Comparison of ENCODE assay signal across 10 cellular contexts in genomic region chr19:46924874-46925547, GRCh38.
DNase-seq lines count a peak whose midpoint lies in the region; ATAC-seq, FAIRE-seq and TF ChIP-seq lines count a peak whose summit lies in the region.
"Had no signal": no experiment of that assay in that cellular context is flagged by ENCODE, and none has a peak within 500 bp of the region (broad histone marks: within the 10 kb centered on the region; RNA-seq: fewer than 3 reads in every experiment).

No MANE protein-coding gene starts in this region.

- peaks cover 87% of the 10 kb centered on the region for H3K79me2 ChIP-seq in astrocyte (ENCODE audit: insufficient read depth, low read length)

- H3K4me3 Mint-ChIP-seq in astrocyte (ENCODE audit: unreplicated experiment): peak overlapping the region; percentile 36

- no peak for FAIRE-seq in astrocyte (lab: Jason Lieb, UNC)
- FAIRE-seq: G401.6 had no signal

- TF ChIP-seq CTCF in astrocyte (IDR thresholded peaks at IDR 0.05; ENCODE audit: insufficient read depth, low read depth, low read length) (no peak), upper lobe of right lung (IDR thresholded peaks at IDR 0.05) (no peak)

- intact Hi-C loops in upper lobe of right lung (cut with DNase I): no loop called here

- H3K4me3 ChIP-seq in astrocyte (ENCODE audit: insufficient read depth, low read depth, low read length): no peak overlapping the region
- H3K4me3 ChIP-seq in upper lobe of right lung: no peak overlapping the region

- H3K4me1 ChIP-seq in astrocyte (ENCODE audit: insufficient read depth, low read length): peaks cover 29% of the 10 kb centered on the region
- peaks cover 34% of the 10 kb centered on the region for H3K4me1 ChIP-seq in upper lobe of right lung

- H3K27ac ChIP-seq in astrocyte (ENCODE audit: low read depth, low read length): peak overlapping the region; percentile 22
- no peak overlapping the region for H3K27ac ChIP-seq in upper lobe of right lung

- no peaks in the 10 kb centered on the region for H3K9me3 Mint-ChIP-seq in astrocyte (ENCODE audit: unreplicated experiment)

- H3K9ac ChIP-seq in astrocyte (ENCODE audit: low read length): peak overlapping the region; percentile 6

- peaks cover 72% of the 10 kb centered on the region for H4K20me1 ChIP-seq in astrocyte (ENCODE audit: insufficient read depth, low read length)

- H3K4me2 ChIP-seq in astrocyte (ENCODE audit: low read length): peak overlapping the region; percentile 40

- no peaks in the 10 kb centered on the region for H3K27me3 ChIP-seq in astrocyte (ENCODE audit: insufficient read depth, low read length)
- no peaks in the 10 kb centered on the region for H3K27me3 ChIP-seq in upper lobe of right lung

- no peaks in the 10 kb centered on the region for H3K27me3 Mint-ChIP-seq in astrocyte (ENCODE audit: low read depth, unreplicated experiment)

- H3K36me3 ChIP-seq in astrocyte (ENCODE audit: insufficient read depth, low read length) (peaks cover 18% of the 10 kb centered on the region), upper lobe of right lung (peaks cover 35% of the 10 kb centered on the region)

- peak; percentile 15 for DNase-seq in activated naive CD4-positive, alpha-beta T cell treated with Interleukin-2 at 50 U/mL for 16 hours
- DNase-seq in activated naive CD4-positive, alpha-beta T cell treated with anti-CD3 and anti-CD28 coated beads, Interleukin-2, amount 50 U/mL, for 16 hours: no peak
- DNase-seq in astrocyte (ENCODE audit: low read depth) (no peak), lung microvascular endothelial cell (ENCODE audit: low read depth in 2 of 2) (peak; percentile 47 to 83), upper lobe of right lung (no peak), GM03348 (ENCODE audit: low spot score) (no peak), NCI-H82 treated with DMSO at 0.1 percent for 48 hours (lab: John Stamatoyannopoulos, UW; ENCODE audit: unreplicated experiment) (no peak)
- DNase-seq: SHP77 treated with DMSO at 0.1 percent for 48 hours had no signal

- peaks cover 37% of the 10 kb centered on the region for H3K4me1 Mint-ChIP-seq in astrocyte (ENCODE audit: low read depth, unreplicated experiment)

- H3K27ac Mint-ChIP-seq in astrocyte (ENCODE audit: unreplicated experiment): peak overlapping the region; percentile 36

- ATAC-seq in upper lobe of right lung: peak; percentile 81
- no peak for ATAC-seq in HG02885 (IDR thresholded peaks at IDR 0.05; ENCODE audit: poor library complexity, unreplicated experiment)

- peaks cover 11% of the 10 kb centered on the region for H3K36me3 Mint-ChIP-seq in astrocyte (ENCODE audit: low read depth, unreplicated experiment)

- H3K9me3 ChIP-seq in astrocyte (ENCODE audit: insufficient read depth, low read depth, low read length): no peaks in the 10 kb centered on the region
- no peaks in the 10 kb centered on the region for H3K9me3 ChIP-seq in upper lobe of right lung

- no peak overlapping the region for H2AFZ ChIP-seq in astrocyte (ENCODE audit: low read depth, low read length)

Comparison
In these comparisons a context has a peak if more than half of its experiments do, and no peak if none do; other contexts are left out.
1. DNase-seq: peak in activated naive CD4-positive, alpha-beta T cell treated with Interleukin-2 at 50 U/mL for 16 hours (single experiment) and lung microvascular endothelial cell (2 of 2); none in activated naive CD4-positive, alpha-beta T cell treated with anti-CD3 and anti-CD28 coated beads, Interleukin-2, amount 50 U/mL, for 16 hours (single experiment), astrocyte (single experiment), upper lobe of right lung (single experiment), GM03348 (single experiment) and NCI-H82 treated with DMSO at 0.1 percent for 48 hours (single experiment).